Comparison of ENCODE assay signal across 1 cellular context in the genomic region with DNA sequence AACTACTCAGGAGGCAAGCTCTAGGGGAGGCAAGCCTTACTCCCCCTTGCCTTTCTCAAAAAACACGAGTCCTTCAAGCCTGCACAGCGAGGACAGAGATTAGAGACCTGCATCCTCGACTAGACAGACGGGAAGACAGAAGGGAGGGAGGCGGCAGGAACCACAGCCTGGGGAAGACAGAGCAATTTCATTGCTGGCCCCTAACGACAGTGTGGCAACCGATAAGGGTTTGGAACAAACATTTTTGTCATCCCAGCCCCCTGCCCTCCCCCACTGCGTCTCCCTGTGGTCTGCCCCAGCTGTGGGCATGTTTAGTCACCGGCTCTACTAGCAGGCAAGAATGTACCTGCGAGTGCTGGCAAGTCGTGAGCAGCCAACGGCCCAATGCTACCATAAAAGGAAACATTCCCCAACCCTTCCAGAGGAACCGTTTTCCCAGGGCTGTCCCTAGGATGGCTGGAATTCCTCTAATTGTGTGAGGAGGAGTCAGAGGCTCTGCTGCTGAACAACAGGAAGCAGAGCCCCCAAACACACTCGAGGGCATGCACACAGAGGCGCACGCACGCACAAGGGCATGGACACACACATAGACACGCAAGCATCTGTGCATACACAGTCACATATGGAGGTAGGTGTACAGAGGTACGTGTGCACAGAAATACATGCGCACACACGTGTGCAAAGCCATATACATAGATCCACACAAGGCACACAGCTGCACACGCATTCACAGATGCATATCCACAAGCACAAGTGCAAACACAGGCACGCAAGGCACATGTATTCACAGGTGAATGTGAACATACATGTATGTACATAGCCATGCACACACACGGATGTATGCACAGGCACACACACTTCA.
TF ChIP-seq lines count a peak whose summit lies in the region.

No MANE protein-coding gene starts in this region.

TF ChIP-seq in HepG2, 621 proteins besides CTCF, POLR2A, EP300 and RAD21 (continued from another document):
- TF ChIP-seq, protein P1, sequence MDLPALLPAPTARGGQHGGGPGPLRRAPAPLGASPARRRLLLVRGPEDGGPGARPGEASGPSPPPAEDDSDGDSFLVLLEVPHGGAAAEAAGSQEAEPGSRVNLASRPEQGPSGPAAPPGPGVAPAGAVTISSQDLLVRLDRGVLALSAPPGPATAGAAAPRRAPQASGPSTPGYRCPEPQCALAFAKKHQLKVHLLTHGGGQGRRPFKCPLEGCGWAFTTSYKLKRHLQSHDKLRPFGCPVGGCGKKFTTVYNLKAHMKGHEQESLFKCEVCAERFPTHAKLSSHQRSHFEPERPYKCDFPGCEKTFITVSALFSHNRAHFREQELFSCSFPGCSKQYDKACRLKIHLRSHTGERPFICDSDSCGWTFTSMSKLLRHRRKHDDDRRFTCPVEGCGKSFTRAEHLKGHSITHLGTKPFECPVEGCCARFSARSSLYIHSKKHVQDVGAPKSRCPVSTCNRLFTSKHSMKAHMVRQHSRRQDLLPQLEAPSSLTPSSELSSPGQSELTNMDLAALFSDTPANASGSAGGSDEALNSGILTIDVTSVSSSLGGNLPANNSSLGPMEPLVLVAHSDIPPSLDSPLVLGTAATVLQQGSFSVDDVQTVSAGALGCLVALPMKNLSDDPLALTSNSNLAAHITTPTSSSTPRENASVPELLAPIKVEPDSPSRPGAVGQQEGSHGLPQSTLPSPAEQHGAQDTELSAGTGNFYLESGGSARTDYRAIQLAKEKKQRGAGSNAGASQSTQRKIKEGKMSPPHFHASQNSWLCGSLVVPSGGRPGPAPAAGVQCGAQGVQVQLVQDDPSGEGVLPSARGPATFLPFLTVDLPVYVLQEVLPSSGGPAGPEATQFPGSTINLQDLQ (CRISPR knock-in tag; IDR thresholded peaks at IDR 0.05), result no peak
- TF ChIP-seq ZNF333 (CRISPR knock-in tag; IDR thresholded peaks at IDR 0.05; ENCODE audit: borderline replicate concordance) (no peak), ZNF737 (CRISPR knock-in tag; IDR thresholded peaks at IDR 0.05; ENCODE audit: borderline replicate concordance) (no peak), ETV5 (CRISPR knock-in tag; IDR thresholded peaks at IDR 0.05; ENCODE audit: borderline replicate concordance) (peak; percentile 32; the same call in 1 of the 2 replicates), ZNF672 (CRISPR knock-in tag; IDR thresholded peaks at IDR 0.05) (no peak), ASH2L (IDR thresholded peaks at IDR 0.05; ENCODE audit: insufficient read length, low read depth, low read length) (no peak)
- TF ChIP-seq, protein P2, sequence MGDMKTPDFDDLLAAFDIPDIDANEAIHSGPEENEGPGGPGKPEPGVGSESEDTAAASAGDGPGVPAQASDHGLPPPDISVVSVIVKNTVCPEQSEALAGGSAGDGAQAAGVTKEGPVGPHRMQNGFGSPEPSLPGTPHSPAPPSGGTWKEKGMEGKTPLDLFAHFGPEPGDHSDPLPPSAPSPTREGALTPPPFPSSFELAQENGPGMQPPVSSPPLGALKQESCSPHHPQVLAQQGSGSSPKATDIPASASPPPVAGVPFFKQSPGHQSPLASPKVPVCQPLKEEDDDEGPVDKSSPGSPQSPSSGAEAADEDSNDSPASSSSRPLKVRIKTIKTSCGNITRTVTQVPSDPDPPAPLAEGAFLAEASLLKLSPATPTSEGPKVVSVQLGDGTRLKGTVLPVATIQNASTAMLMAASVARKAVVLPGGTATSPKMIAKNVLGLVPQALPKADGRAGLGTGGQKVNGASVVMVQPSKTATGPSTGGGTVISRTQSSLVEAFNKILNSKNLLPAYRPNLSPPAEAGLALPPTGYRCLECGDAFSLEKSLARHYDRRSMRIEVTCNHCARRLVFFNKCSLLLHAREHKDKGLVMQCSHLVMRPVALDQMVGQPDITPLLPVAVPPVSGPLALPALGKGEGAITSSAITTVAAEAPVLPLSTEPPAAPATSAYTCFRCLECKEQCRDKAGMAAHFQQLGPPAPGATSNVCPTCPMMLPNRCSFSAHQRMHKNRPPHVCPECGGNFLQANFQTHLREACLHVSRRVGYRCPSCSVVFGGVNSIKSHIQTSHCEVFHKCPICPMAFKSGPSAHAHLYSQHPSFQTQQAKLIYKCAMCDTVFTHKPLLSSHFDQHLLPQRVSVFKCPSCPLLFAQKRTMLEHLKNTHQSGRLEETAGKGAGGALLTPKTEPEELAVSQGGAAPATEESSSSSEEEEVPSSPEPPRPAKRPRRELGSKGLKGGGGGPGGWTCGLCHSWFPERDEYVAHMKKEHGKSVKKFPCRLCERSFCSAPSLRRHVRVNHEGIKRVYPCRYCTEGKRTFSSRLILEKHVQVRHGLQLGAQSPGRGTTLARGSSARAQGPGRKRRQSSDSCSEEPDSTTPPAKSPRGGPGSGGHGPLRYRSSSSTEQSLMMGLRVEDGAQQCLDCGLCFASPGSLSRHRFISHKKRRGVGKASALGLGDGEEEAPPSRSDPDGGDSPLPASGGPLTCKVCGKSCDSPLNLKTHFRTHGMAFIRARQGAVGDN (CRISPR knock-in tag; IDR thresholded peaks at IDR 0.05), result peak; percentile 54
